20 cellular contexts compared by ENCODE assay signal in the genomic region with DNA sequence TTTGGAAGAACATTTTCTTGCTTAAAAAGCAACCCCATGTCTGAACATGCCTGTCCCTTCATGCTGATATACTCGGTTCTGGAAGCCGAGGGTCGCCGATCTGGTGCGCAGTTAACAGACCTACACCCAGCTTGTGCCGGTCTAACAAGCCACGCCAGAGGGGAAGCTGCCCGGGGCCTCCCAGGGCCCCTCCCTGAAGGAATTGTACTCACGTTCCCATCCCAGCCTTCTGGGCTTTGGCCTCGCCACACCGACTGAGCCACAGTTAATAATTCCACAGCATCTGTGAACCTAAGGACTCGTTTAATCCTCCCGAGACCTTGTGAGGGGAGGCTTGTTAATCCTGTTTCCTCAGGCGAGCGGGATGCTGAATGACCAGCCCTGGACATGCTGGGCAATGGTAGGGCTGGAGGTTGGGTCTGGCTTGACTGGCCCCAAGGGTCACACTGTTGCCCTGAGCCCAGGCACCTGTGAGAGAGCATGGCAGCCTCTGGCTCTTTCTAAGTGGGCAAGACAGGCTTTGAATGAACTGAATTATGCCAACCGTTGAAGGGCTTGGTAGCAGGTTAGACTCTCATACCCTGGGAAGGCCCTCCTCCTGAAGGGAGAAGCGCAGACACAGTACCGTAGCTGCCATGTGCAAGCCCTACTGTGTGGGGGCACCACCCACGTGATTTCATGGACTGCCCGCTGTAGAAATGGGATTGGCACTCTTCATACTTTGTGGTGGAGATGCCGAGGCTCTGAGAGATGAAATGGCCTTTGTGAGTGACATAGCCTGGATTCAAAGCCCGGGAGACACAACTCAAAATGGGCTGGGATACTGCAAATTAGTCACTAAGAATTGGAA. TPM values are rescaled to one million over a fixed set of nuclear protein-coding genes. Genes with fewer than 3 reads are reported as not detected.
DNase-seq lines count a peak whose midpoint lies in the region; ATAC-seq and TF ChIP-seq lines count a peak whose summit lies in the region.
"Had no signal": no experiment of that assay in that cellular context is flagged by ENCODE, and none has a peak within 500 bp of the region (broad histone marks: within the 10 kb centered on the region; RNA-seq: fewer than 3 reads in every experiment).

No MANE protein-coding gene starts in this region.

- H2BK15ac ChIP-seq in neuronal stem cell (ENCODE audit: low read length): no peak overlapping the region

- H3K79me1 ChIP-seq in neuronal stem cell (ENCODE audit: low read depth, low read length): no peaks in the 10 kb centered on the region

- no peak overlapping the region for H2BK120ac ChIP-seq in neuronal stem cell (ENCODE audit: low read depth, low read length)

- peak overlapping the region; percentile 34 for H2AFZ ChIP-seq in neuronal stem cell (ENCODE audit: low read length)
- H2AFZ ChIP-seq: GM23338 had no signal

- H3K18ac ChIP-seq in neuronal stem cell (ENCODE audit: low read length): peak overlapping the region; percentile 77

- no peak overlapping the region for H2AK5ac ChIP-seq in neuronal stem cell (ENCODE audit: low read depth, low read length)

- no peak overlapping the region for H3K27ac ChIP-seq in neuronal stem cell (replicated peaks; ENCODE audit: low read length)
- H3K27ac ChIP-seq: 22Rv1 had no signal

- H3K27me3 Mint-ChIP-seq in glutamatergic neuron (ENCODE audit: unreplicated experiment): peaks cover 12% of the 10 kb centered on the region
- H3K27me3 Mint-ChIP-seq: B cell had no signal

- H2BK12ac ChIP-seq in neuronal stem cell (ENCODE audit: low read length): peak overlapping the region; percentile 43

- no peak overlapping the region for H3K14ac ChIP-seq in neuronal stem cell (ENCODE audit: low read length)

- H3K4me1 ChIP-seq in neuronal stem cell (ENCODE audit: control insufficient read depth in 2 of 2, insufficient read depth in 1 of 2, low read depth in 1 of 2, low read length in 2 of 2) (peaks cover 4 to 13% of the 10 kb centered on the region in 2 donors), mucosa of descending colon (ENCODE audit: low read depth) (peaks cover 4% of the 10 kb centered on the region)

- H3K4me3 ChIP-seq in neuronal stem cell (ENCODE audit: low read length in 2 of 2) (peak overlapping the region in 1 of 2 donors; percentile 23), mucosa of descending colon (no peak overlapping the region)
- H3K4me3 ChIP-seq: GM23338, K562 had no signal

- H3K27ac Mint-ChIP-seq in glutamatergic neuron (ENCODE audit: unreplicated experiment): peak overlapping the region; percentile 72
- H3K27ac Mint-ChIP-seq: B cell, GM23338 had no signal

- H3K4me1 Mint-ChIP-seq in glutamatergic neuron (ENCODE audit: low read depth, unreplicated experiment): peaks cover 22% of the 10 kb centered on the region

- H3K23ac ChIP-seq in neuronal stem cell (ENCODE audit: low read depth, low read length, poor library complexity): no peak overlapping the region

- no peak overlapping the region for H3K9ac ChIP-seq in neuronal stem cell (ENCODE audit: low read depth, low read length, poor library complexity)

- H3K9me3 Mint-ChIP-seq in glutamatergic neuron (ENCODE audit: unreplicated experiment): peaks cover 2% of the 10 kb centered on the region
- H3K9me3 Mint-ChIP-seq: CD8-positive, alpha-beta T cell; GM23338 had no signal

- H3K36me3 ChIP-seq in neuronal stem cell (replicated peaks in 1 of 2; ENCODE audit: control insufficient read depth in 2 of 2, insufficient read depth in 2 of 2, low read length in 2 of 2) (no peaks in the 10 kb centered on the region), mucosa of descending colon (ENCODE audit: low read depth) (no peaks in the 10 kb centered on the region)

- ATAC-seq in mucosa of descending colon (no peak), HG03439 (IDR thresholded peaks at IDR 0.05; ENCODE audit: unreplicated experiment) (no peak)
- ATAC-seq: GM23338, K562, Panc1 had no signal

- intact Hi-C loops in mucosa of descending colon (cut with DNase I, micrococcal nuclease): no loop called here

- no peak overlapping the region for H2BK5ac ChIP-seq in neuronal stem cell (ENCODE audit: low read length)

- peak; percentile 52 for DNase-seq in activated effector memory CD4-positive, alpha-beta T cell treated with anti-CD3 and anti-CD28 coated beads, Interleukin-2, amount 50 U/mL, for 16 hours
- DNase-seq in activated effector memory CD4-positive, alpha-beta T cell treated with Interleukin-2 at 50 U/mL for 16 hours: no peak
- DNase-seq in glutamatergic neuron (no peak), neuronal stem cell (ENCODE audit: low spot score) (no peak), activated T-cell treated with anti-CD3 and anti-CD28 coated beads for 4 hours (no peak), mucosa of descending colon (no peak)
- DNase-seq in stimulated activated CD4-positive, alpha-beta T cell treated with anti-CD3 and anti-CD28 coated beads, Interleukin-12 subunit alpha, Interleukin-12 subunit beta, amount 100 ng/mL, for 4 hours: no peak
- DNase-seq: CD8-positive, alpha-beta T cell; DMS79 treated with DMSO at 0.1 percent for 48 hours; NCI-H1417 treated with DMSO at 0.1 percent for 48 hours; NCI-H2029; NCI-H2171 treated with DMSO at 0.1 percent for 48 hours; NCI-H446 treated with DMSO at 0.1 percent for 48 hours; NCI-H774 had no signal

- H3K36me3 Mint-ChIP-seq in glutamatergic neuron (ENCODE audit: unreplicated experiment): no peaks in the 10 kb centered on the region
- H3K36me3 Mint-ChIP-seq: CD8-positive, alpha-beta T cell had no signal

- no peak overlapping the region for H4K91ac ChIP-seq in neuronal stem cell (ENCODE audit: low read depth, low read length, poor library complexity)

- no peak overlapping the region for H3K4me2 ChIP-seq in neuronal stem cell (ENCODE audit: insufficient read depth, low read length, poor library complexity, severe bottlenecking)
- H3K4me2 ChIP-seq: GM23338 had no signal

- H3K4ac ChIP-seq in neuronal stem cell (ENCODE audit: low read length): no peak overlapping the region

- no CpG with 5 or more reads among the region's 22 CpGs for WGBS in neuronal stem cell (ENCODE audit: extremely low coverage in 2 of 2, insufficient read length in 2 of 2, insufficient replicate concordance in 1 of 2), 2 donors

- TF ChIP-seq CTCF in glutamatergic neuron (IDR thresholded peaks at IDR 0.05; ENCODE audit: partially characterized antibody, unreplicated experiment): no peak
- TF ChIP-seq CTCF in mucosa of descending colon (IDR thresholded peaks at IDR 0.05): no peak

- H3K9me3 ChIP-seq in neuronal stem cell (replicated peaks in 1 of 2; ENCODE audit: control insufficient read depth in 2 of 2, insufficient read depth in 1 of 2, low read depth in 1 of 2, low read length in 2 of 2): no peaks in the 10 kb centered on the region
- no peaks in the 10 kb centered on the region for H3K9me3 ChIP-seq in mucosa of descending colon

- H3K4me3 Mint-ChIP-seq in glutamatergic neuron (ENCODE audit: unreplicated experiment): no peak overlapping the region
- H3K4me3 Mint-ChIP-seq: B cell; CD8-positive, alpha-beta T cell; GM23338 had no signal

- H3K27me3 ChIP-seq in neuronal stem cell (ENCODE audit: control insufficient read depth in 3 of 3, insufficient read depth in 3 of 3, low read depth in 1 of 3, low read length in 3 of 3): peaks cover 0 to 6% (median 0%) of the 10 kb centered on the region in 3 experiments

- H4K8ac ChIP-seq in neuronal stem cell (ENCODE audit: low read depth, low read length): no peak overlapping the region

RNA-seq across cellular contexts. Expression of gene ODC1, which starts 27.9 kb away (rescaled TPM):
- 88.0 TPM for total RNA-seq in glutamatergic neuron (ENCODE audit: unreplicated experiment)
- polyA plus RNA-seq in neuronal stem cell (2013, experiment 1 of 2): 196 TPM
- polyA plus RNA-seq in neuronal stem cell (2013, experiment 2 of 2): 192 TPM
- total RNA-seq in mucosa of descending colon: 10 to 100 TPM; 32.2 to 60.2 (median 35.7) TPM
